In genomic region chr10:118827466-118828155, GRCh38 we compare ENCODE assay signal across 1 cellular context.
TF ChIP-seq lines count a peak whose summit lies in the region.

No MANE protein-coding gene starts in this region.

TF ChIP-seq in A549, 52 proteins besides CTCF, POLR2A, EP300 and RAD21 (continued from another document):
- TF ChIP-seq HEYL (CRISPR knock-in tag; IDR thresholded peaks at IDR 0.05) (no peak), ZSCAN20 (CRISPR knock-in tag; IDR thresholded peaks at IDR 0.05) (no peak), HDAC2 (IDR thresholded peaks at IDR 0.05) (no peak), NR3C1 (IDR thresholded peaks at IDR 0.05) (no peak)
